10 cellular contexts compared by ENCODE assay signal in the genomic region with DNA sequence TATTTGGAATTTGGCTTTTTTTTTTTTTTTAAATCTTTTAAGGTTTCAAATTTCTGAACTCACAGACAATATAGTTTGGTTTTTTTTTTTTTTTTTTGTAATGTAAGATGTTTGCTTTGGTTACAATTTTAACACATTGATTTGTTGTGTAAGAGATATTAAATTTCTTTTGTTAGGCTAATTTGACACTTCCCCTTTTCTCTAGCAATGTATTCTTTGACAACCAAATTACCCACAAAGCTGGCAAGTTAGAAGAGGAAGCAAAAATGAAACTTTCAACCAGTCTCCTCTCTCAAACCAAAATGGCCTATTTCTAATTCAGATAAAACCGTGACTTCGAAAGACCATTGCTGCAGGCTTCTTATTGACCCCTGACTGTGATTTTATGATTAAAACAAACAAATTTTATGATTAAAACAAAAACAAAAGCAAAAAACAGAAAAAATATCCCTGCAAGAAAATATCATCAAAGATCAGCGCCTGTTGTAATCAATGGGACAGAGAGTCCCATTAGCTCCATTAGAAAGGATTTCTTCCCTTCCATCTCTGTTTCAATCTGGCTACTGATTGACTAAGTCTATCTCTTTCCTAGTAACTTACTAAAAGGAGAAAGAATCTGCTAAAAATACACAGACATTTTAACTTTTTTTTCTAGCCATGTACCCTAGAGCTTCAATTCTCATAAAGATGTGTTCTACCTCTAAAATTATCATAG.
A peak's percentile ranks its signal among the peaks of the same experiment; 100 is the strongest.
DNase-seq lines count a peak whose midpoint lies in the region; ATAC-seq and TF ChIP-seq lines count a peak whose summit lies in the region.
"Had no signal": no experiment of that assay in that cellular context is flagged by ENCODE, and none has a peak within 500 bp of the region (broad histone marks: within the 10 kb centered on the region; RNA-seq: fewer than 3 reads in every experiment).

No MANE protein-coding gene starts in this region.

- H3K4me3 ChIP-seq in tibial artery (no peak overlapping the region), lower leg skin (ENCODE audit: low read depth, poor library complexity, severe bottlenecking) (no peak overlapping the region)

- 94 to 95% methylated on average over 3 of the region's 3 CpGs for WGBS in lower leg skin, 2 donors

- no peaks in the 10 kb centered on the region for H3K4me1 ChIP-seq in tibial artery

- TF ChIP-seq CTCF in tibial artery (IDR thresholded peaks at IDR 0.05): no peak
- no peak for TF ChIP-seq CTCF in lower leg skin (IDR thresholded peaks at IDR 0.05)

- no peaks in the 10 kb centered on the region for H3K27me3 ChIP-seq in tibial artery

- DNase-seq in KG1 (lab: John Stamatoyannopoulos, UW): peak; percentile 57
- DNase-seq in midbrain (lab: John Stamatoyannopoulos, UW): peak; percentile 1
- no peak for DNase-seq in DMS79 (lab: John Stamatoyannopoulos, UW)
- DNase-seq in tibial artery: no peak
- no peak for DNase-seq in lower leg skin (ENCODE audit: low spot score in 2 of 2)
- no peak for DNase-seq in HPDE6-E6E7 (ENCODE audit: extremely low spot score)
- DNase-seq: caudate nucleus had no signal

- H3K9me3 ChIP-seq in tibial artery: no peaks in the 10 kb centered on the region

- H3K36me3 ChIP-seq in tibial artery: no peaks in the 10 kb centered on the region

- peak; percentile 96 for ATAC-seq in GM18907 (IDR thresholded peaks at IDR 0.05; ENCODE audit: unreplicated experiment)
- peak; percentile 95 for ATAC-seq in HG02678 (IDR thresholded peaks at IDR 0.05; ENCODE audit: unreplicated experiment)

- intact Hi-C loops in tibial artery (cut with DNase I; ENCODE audit: low total_unique reads): no loop called here
- intact Hi-C loops in lower leg skin (cut with DNase I; ENCODE audit: low total_unique reads): no loop called here

- H3K27ac ChIP-seq in tibial artery: no peak overlapping the region
- H3K27ac ChIP-seq: VCaP had no signal

- no peak for TF ChIP-seq POLR2A in lower leg skin (IDR thresholded peaks at IDR 0.05)

Comparison
In these comparisons a context has a peak if more than half of its experiments do, and no peak if none do; other contexts are left out.
1. DNase-seq: peak in KG1 (single experiment) and midbrain (single experiment); none in DMS79 (single experiment), tibial artery (0 of 2), lower leg skin (0 of 2) and HPDE6-E6E7 (single experiment).